Comparison of ENCODE assay signal across 15 cellular contexts in the genomic region with DNA sequence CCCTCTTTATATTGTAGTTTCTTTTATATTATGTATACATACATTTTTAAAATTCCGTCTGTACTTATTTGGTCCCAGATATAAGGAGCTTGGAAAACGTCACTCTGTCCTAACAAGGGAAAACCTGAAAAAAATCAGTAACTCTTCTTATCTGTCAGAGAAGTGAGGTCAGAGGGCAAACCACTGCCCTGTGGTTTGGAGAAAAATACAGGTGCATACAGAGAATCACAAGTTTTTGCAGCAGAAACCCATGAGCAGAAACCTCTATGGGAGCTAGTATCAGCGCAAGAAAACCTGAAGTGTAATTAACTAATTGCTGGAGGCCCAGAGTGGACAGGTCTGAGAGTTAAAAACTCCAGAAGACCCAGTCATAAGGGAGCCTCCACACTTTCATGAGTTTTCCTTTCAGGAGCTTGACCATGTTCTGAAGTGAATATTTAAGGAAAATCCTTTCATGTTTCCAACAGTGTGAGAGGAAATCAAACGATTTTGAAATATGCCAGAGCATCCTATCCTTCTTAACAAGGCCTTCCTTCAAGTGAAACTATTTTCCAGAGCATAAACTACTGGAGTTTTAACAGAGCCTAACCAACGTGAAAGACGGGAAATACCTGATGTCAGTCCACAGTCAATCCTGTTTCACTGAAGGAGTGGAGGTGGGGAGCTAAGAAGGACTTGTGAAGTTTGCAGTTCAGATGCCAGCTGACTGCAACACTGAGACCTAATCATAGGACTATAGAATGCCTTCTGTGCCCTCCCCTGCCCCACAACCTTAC.
DNase-seq lines count a peak whose midpoint lies in the region; ATAC-seq and TF ChIP-seq lines count a peak whose summit lies in the region.
"Had no signal": no experiment of that assay in that cellular context is flagged by ENCODE, and none has a peak within 500 bp of the region (broad histone marks: within the 10 kb centered on the region; RNA-seq: fewer than 3 reads in every experiment).

No MANE protein-coding gene starts in this region.

- no peak overlapping the region for H3K4me3 Mint-ChIP-seq in activated CD4-positive, alpha-beta memory T cell treated with anti-CD3 and anti-CD28 coated beads, Interleukin-2, amount 10 ng/mL, durations not matched to agents 7 days and 5 days
- H3K4me3 Mint-ChIP-seq: CD4-positive, CD25-positive, alpha-beta regulatory T cell had no signal

- no peak overlapping the region for H3K27ac Mint-ChIP-seq in activated CD4-positive, alpha-beta memory T cell treated with anti-CD3 and anti-CD28 coated beads, Interleukin-2, amount 10 ng/mL, durations not matched to agents 7 days and 5 days
- H3K27ac Mint-ChIP-seq: CD4-positive, CD25-positive, alpha-beta regulatory T cell had no signal

- H3K36me3 Mint-ChIP-seq in activated CD4-positive, alpha-beta memory T cell treated with anti-CD3 and anti-CD28 coated beads, Interleukin-2, amount 10 ng/mL, durations not matched to agents 7 days and 5 days (ENCODE audit: low read depth): no peaks in the 10 kb centered on the region

- ATAC-seq in DND-41 (ENCODE audit: insufficient read depth, low read depth): peak; percentile 53; the same call in 2 of the 3 replicates
- no peak for ATAC-seq in GM21381 (IDR thresholded peaks at IDR 0.05; ENCODE audit: unreplicated experiment)
- ATAC-seq: HCT116 had no signal

- H4K20me1 ChIP-seq in DND-41 (ENCODE audit: insufficient read depth, low read length): no peaks in the 10 kb centered on the region
- H4K20me1 ChIP-seq in KMS-11 (ENCODE audit: insufficient read depth): no peaks in the 10 kb centered on the region
- H4K20me1 ChIP-seq in hepatocyte (ENCODE audit: insufficient read depth, poor library complexity, severe bottlenecking): no peaks in the 10 kb centered on the region
- H4K20me1 ChIP-seq: BLaER1 treated with 17β-estradiol and CSF1 and Interleukin-3, amounts not matched to agents 10 nM and 100 nM had no signal

- H3K4me3 ChIP-seq in DND-41 (ENCODE audit: low read depth in 1 of 2, low read length in 2 of 2) (no peak overlapping the region), KMS-11 (IDR thresholded peaks at IDR 0.05; ENCODE audit: insufficient read depth, low read depth, low read length) (no peak overlapping the region), hepatocyte (no peak overlapping the region), rectal smooth muscle tissue (ENCODE audit: low read length) (no peak overlapping the region)
- H3K4me3 ChIP-seq: BLaER1 treated with 17β-estradiol and CSF1 and Interleukin-3, amounts not matched to agents 10 nM and 100 nM had no signal

- 64% methylated on average over 6 of the region's 6 CpGs for WGBS in hepatocyte (ENCODE audit: low lambda C conversion rate, missing lambda C conversion rate)

- in situ Hi-C loops in ACHN (cut with HindIII; ENCODE audit: low pct_ligation_motif_present, low pct_unique_long_range_greater_than_20kb, low sequenced_read_pairs): no loop called here

- no peaks in the 10 kb centered on the region for H3K36me3 ChIP-seq in DND-41 (ENCODE audit: insufficient read depth, low read length)
- H3K36me3 ChIP-seq in KMS-11 (ENCODE audit: insufficient read depth): no peaks in the 10 kb centered on the region
- H3K36me3 ChIP-seq in hepatocyte (replicated peaks; ENCODE audit: insufficient read depth, low read depth): no peaks in the 10 kb centered on the region
- H3K36me3 ChIP-seq in rectal smooth muscle tissue (ENCODE audit: control insufficient read depth, insufficient read depth, low read length): no peaks in the 10 kb centered on the region
- H3K36me3 ChIP-seq: BLaER1 treated with 17β-estradiol and CSF1 and Interleukin-3, amounts not matched to agents 10 nM and 100 nM had no signal

- H2AFZ ChIP-seq in DND-41 (ENCODE audit: low read depth, low read length) (no peak overlapping the region), KMS-11 (ENCODE audit: low read depth) (peak overlapping the region; percentile 1; the same call in 1 of the 2 replicates), hepatocyte (no peak overlapping the region)

- H3K27ac ChIP-seq in DND-41 (ENCODE audit: low read length) (no peak overlapping the region), KMS-11 (peak overlapping the region; percentile 40; the same call in 1 of the 2 replicates), hepatocyte (no peak overlapping the region), rectal smooth muscle tissue (ENCODE audit: low read depth, low read length) (peak overlapping the region; percentile 43)
- H3K27ac ChIP-seq: BLaER1 treated with 17β-estradiol and CSF1 and Interleukin-3, amounts not matched to agents 10 nM and 100 nM; HL-60 had no signal

- H3K4me2 ChIP-seq in DND-41 (ENCODE audit: insufficient read depth, low read length): no peak overlapping the region
- H3K4me2 ChIP-seq in KMS-11: peak overlapping the region; percentile 49
- H3K4me2 ChIP-seq in hepatocyte: no peak overlapping the region
- H3K4me2 ChIP-seq: BLaER1 treated with 17β-estradiol and CSF1 and Interleukin-3, amounts not matched to agents 10 nM and 100 nM had no signal

- CTCF ChIA-PET in activated CD4-positive, alpha-beta memory T cell treated with anti-CD3 and anti-CD28 coated beads, Interleukin-2, amount 10 ng/mL, durations not matched to agents 7 days and 5 days (lab: Charles Lee): no interaction called here

- no peaks in the 10 kb centered on the region for H3K27me3 Mint-ChIP-seq in activated CD4-positive, alpha-beta memory T cell treated with anti-CD3 and anti-CD28 coated beads, Interleukin-2, amount 10 ng/mL, durations not matched to agents 7 days and 5 days
- H3K27me3 Mint-ChIP-seq: CD4-positive, CD25-positive, alpha-beta regulatory T cell had no signal

- H3K79me2 ChIP-seq in DND-41 (ENCODE audit: insufficient read depth, low read length) (no peaks in the 10 kb centered on the region), KMS-11 (ENCODE audit: insufficient read depth, low read depth) (no peaks in the 10 kb centered on the region), hepatocyte (no peaks in the 10 kb centered on the region)

- H3K9ac ChIP-seq in DND-41 (ENCODE audit: low read depth, low read length) (no peak overlapping the region), KMS-11 (no peak overlapping the region), rectal smooth muscle tissue (ENCODE audit: low read length) (no peak overlapping the region)
- H3K9ac ChIP-seq: BLaER1 treated with 17β-estradiol and CSF1 and Interleukin-3, amounts not matched to agents 10 nM and 100 nM had no signal

- H3K4me1 Mint-ChIP-seq in activated CD4-positive, alpha-beta memory T cell treated with anti-CD3 and anti-CD28 coated beads, Interleukin-2, amount 10 ng/mL, durations not matched to agents 7 days and 5 days: no peaks in the 10 kb centered on the region

- TF ChIP-seq CTCF in DND-41 (IDR thresholded peaks at IDR 0.05; ENCODE audit: borderline replicate concordance, extremely low read depth, low read length, poor library complexity, severe bottlenecking) (no peak), KMS-11 (conservative IDR thresholded peaks at IDR 0.05; ENCODE audit: low read depth, low read length) (no peak), hepatocyte (IDR thresholded peaks at IDR 0.05; ENCODE audit: poor library complexity) (no peak)

- POLR2A ChIA-PET in activated CD4-positive, alpha-beta memory T cell treated with anti-CD3 and anti-CD28 coated beads, Interleukin-2, amount 10 ng/mL, durations not matched to agents 7 days and 5 days (lab: Charles Lee): no interaction called here

- no peaks in the 10 kb centered on the region for H3K9me2 ChIP-seq in hepatocyte (replicated peaks; ENCODE audit: insufficient read depth)

- H3K4me1 ChIP-seq in DND-41 (ENCODE audit: insufficient read depth, low read length) (no peaks in the 10 kb centered on the region), KMS-11 (ENCODE audit: low read depth, poor library complexity, severe bottlenecking) (peaks cover 41% of the 10 kb centered on the region), hepatocyte (ENCODE audit: insufficient read depth) (no peaks in the 10 kb centered on the region), rectal smooth muscle tissue (ENCODE audit: control insufficient read depth, insufficient read depth, low read length) (peaks cover 7% of the 10 kb centered on the region)
- H3K4me1 ChIP-seq: BLaER1 treated with 17β-estradiol and CSF1 and Interleukin-3, amounts not matched to agents 10 nM and 100 nM had no signal

- no peak for DNase-seq in DND-41
- peak; percentile 15 for DNase-seq in hepatocyte (ENCODE audit: low spot score)
- no peak for DNase-seq in ACHN
- DNase-seq in activated CD4-positive, alpha-beta memory T cell treated with anti-CD3 and anti-CD28 coated beads, Interleukin-2, amount 10 ng/mL, durations not matched to agents 7 days and 5 days: no peak
- DNase-seq in NCI-H1105 treated with DMSO at 0.1 percent for 48 hours (lab: John Stamatoyannopoulos, UW): no peak
- DNase-seq: 8988T; Calu3; CD4-positive, CD25-positive, alpha-beta regulatory T cell; DMS 273 treated with DMSO at 0.1 percent for 48 hours had no signal

- H3K9me3 ChIP-seq in DND-41 (ENCODE audit: insufficient read depth, low read length, severe bottlenecking): no peaks in the 10 kb centered on the region
- no peaks in the 10 kb centered on the region for H3K9me3 ChIP-seq in hepatocyte (ENCODE audit: low read depth)
- H3K9me3 ChIP-seq: BLaER1 treated with 17β-estradiol and CSF1 and Interleukin-3, amounts not matched to agents 10 nM and 100 nM had no signal

- no peaks in the 10 kb centered on the region for H3K27me3 ChIP-seq in DND-41 (ENCODE audit: insufficient read depth, low read length, poor library complexity)
- H3K27me3 ChIP-seq in KMS-11 (ENCODE audit: insufficient read depth, low read depth): no peaks in the 10 kb centered on the region
- no peaks in the 10 kb centered on the region for H3K27me3 ChIP-seq in hepatocyte
- H3K27me3 ChIP-seq in rectal smooth muscle tissue (ENCODE audit: control insufficient read depth, insufficient read depth, low read length): no peaks in the 10 kb centered on the region
- H3K27me3 ChIP-seq: BLaER1 treated with 17β-estradiol and CSF1 and Interleukin-3, amounts not matched to agents 10 nM and 100 nM had no signal

- no peaks in the 10 kb centered on the region for H3K9me3 Mint-ChIP-seq in activated CD4-positive, alpha-beta memory T cell treated with anti-CD3 and anti-CD28 coated beads, Interleukin-2, amount 10 ng/mL, durations not matched to agents 7 days and 5 days

Comparison
In these comparisons a context has a peak if more than half of its experiments do, and no peak if none do; other contexts are left out.
1. H3K27ac ChIP-seq: peak in KMS-11 (single experiment) and rectal smooth muscle tissue (single experiment); none in DND-41 (single experiment) and hepatocyte (single experiment).